ENCODE assay signal across 8 cellular contexts in genomic region chr5:154447074-154447725, GRCh38. TPM values are rescaled to one million over a fixed set of nuclear protein-coding genes. Genes with fewer than 3 reads are reported as not detected.
A peak's percentile ranks its signal among the peaks of the same experiment; 100 is the strongest.
DNase-seq lines count a peak whose midpoint lies in the region; ATAC-seq and TF ChIP-seq lines count a peak whose summit lies in the region.

No MANE protein-coding gene starts in this region.

- H3K27ac Mint-ChIP-seq in activated CD4-positive, alpha-beta T cell treated with anti-CD3 and anti-CD28 coated beads for 36 hours = peak overlapping the region; percentile 66
- H3K27ac Mint-ChIP-seq in activated T-helper 1 cell treated with anti-CD3 and anti-CD28 coated beads, Interleukin-12 subunit alpha, Interleukin-12 subunit beta, Interleukin-2, Interleukin-4 antibody, amounts not matched to agents 30 ng/mL and 10 ng/mL and 1 ng/mL, durations not matched to agents 14 hours and 24 hours and 36 hours = peak overlapping the region; percentile 60

- peaks cover 43% of the 10 kb centered on the region for H3K4me1 Mint-ChIP-seq in activated CD4-positive, alpha-beta T cell treated with anti-CD3 and anti-CD28 coated beads for 36 hours
- peaks cover 55% of the 10 kb centered on the region for H3K4me1 Mint-ChIP-seq in activated T-helper 1 cell treated with anti-CD3 and anti-CD28 coated beads, Interleukin-12 subunit alpha, Interleukin-12 subunit beta, Interleukin-2, Interleukin-4 antibody, amounts not matched to agents 30 ng/mL and 10 ng/mL and 1 ng/mL, durations not matched to agents 14 hours and 24 hours and 36 hours (ENCODE audit: low read depth)

- H3K4me1 ChIP-seq in suprapubic skin = peaks cover 44% of the 10 kb centered on the region

- peaks cover 12% of the 10 kb centered on the region for H3K36me3 ChIP-seq in suprapubic skin

- CTCF ChIA-PET in activated CD4-positive, alpha-beta T cell treated with anti-CD3 and anti-CD28 coated beads for 36 hours (lab: Charles Lee) = interaction anchor here (0.6 to 1.6 kb wide), 5 partner anchors 11 to 200 kb away, joined by 3 to 5 read pairs (median 4); no protein-coding TSS in a partner anchor

- H3K27ac ChIP-seq in suprapubic skin = no peak overlapping the region

- H3K27me3 ChIP-seq in suprapubic skin = no peaks in the 10 kb centered on the region

- POLR2A ChIA-PET in activated CD4-positive, alpha-beta T cell treated with anti-CD3 and anti-CD28 coated beads for 36 hours (lab: Charles Lee) = no interaction called here

- H3K27me3 Mint-ChIP-seq in activated CD4-positive, alpha-beta T cell treated with anti-CD3 and anti-CD28 coated beads for 36 hours = no peaks in the 10 kb centered on the region
- no peaks in the 10 kb centered on the region for H3K27me3 Mint-ChIP-seq in activated T-helper 1 cell treated with anti-CD3 and anti-CD28 coated beads, Interleukin-12 subunit alpha, Interleukin-12 subunit beta, Interleukin-2, Interleukin-4 antibody, amounts not matched to agents 30 ng/mL and 10 ng/mL and 1 ng/mL, durations not matched to agents 14 hours and 24 hours and 36 hours (ENCODE audit: insufficient read depth)

- 2% methylated on average over 10 of the region's 10 CpGs for WGBS in suprapubic skin

- peak overlapping the region; percentile 74 for H3K4me3 ChIP-seq in suprapubic skin

- no peaks in the 10 kb centered on the region for H3K9me3 Mint-ChIP-seq in activated CD4-positive, alpha-beta T cell treated with anti-CD3 and anti-CD28 coated beads for 36 hours (ENCODE audit: low read depth)
- H3K9me3 Mint-ChIP-seq in activated T-helper 1 cell treated with anti-CD3 and anti-CD28 coated beads, Interleukin-12 subunit alpha, Interleukin-12 subunit beta, Interleukin-2, Interleukin-4 antibody, amounts not matched to agents 30 ng/mL and 10 ng/mL and 1 ng/mL, durations not matched to agents 14 hours and 24 hours and 36 hours = no peaks in the 10 kb centered on the region

- intact Hi-C loops in activated CD4-positive, alpha-beta T cell treated with anti-CD3 and anti-CD28 coated beads for 36 hours (cut with DNase I, micrococcal nuclease) = loop anchor here in 1 of 2 experiments (5.0 kb wide), 3 partner anchors 250 to 410 kb away; partner anchors contain the start of genes CNOT8 and LARP1
- intact Hi-C loops in activated T-helper 1 cell treated with anti-CD3 and anti-CD28 coated beads, Interleukin-12 subunit alpha, Interleukin-12 subunit beta, Interleukin-2, Interleukin-4 antibody, amounts not matched to agents 30 ng/mL and 10 ng/mL and 1 ng/mL, durations not matched to agents 14 hours and 24 hours and 36 hours (cut with micrococcal nuclease) = loop anchor here (10.0 kb wide), 1 partner anchor 172 kb away; no protein-coding TSS in a partner anchor

- peaks cover 27% of the 10 kb centered on the region for H3K36me3 Mint-ChIP-seq in activated CD4-positive, alpha-beta T cell treated with anti-CD3 and anti-CD28 coated beads for 36 hours (ENCODE audit: low read depth)
- peaks cover 28% of the 10 kb centered on the region for H3K36me3 Mint-ChIP-seq in activated T-helper 1 cell treated with anti-CD3 and anti-CD28 coated beads, Interleukin-12 subunit alpha, Interleukin-12 subunit beta, Interleukin-2, Interleukin-4 antibody, amounts not matched to agents 30 ng/mL and 10 ng/mL and 1 ng/mL, durations not matched to agents 14 hours and 24 hours and 36 hours (ENCODE audit: low read depth)

- H3K4me3 Mint-ChIP-seq in activated CD4-positive, alpha-beta T cell treated with anti-CD3 and anti-CD28 coated beads for 36 hours = peak overlapping the region; percentile 87
- peak overlapping the region; percentile 86 for H3K4me3 Mint-ChIP-seq in activated T-helper 1 cell treated with anti-CD3 and anti-CD28 coated beads, Interleukin-12 subunit alpha, Interleukin-12 subunit beta, Interleukin-2, Interleukin-4 antibody, amounts not matched to agents 30 ng/mL and 10 ng/mL and 1 ng/mL, durations not matched to agents 14 hours and 24 hours and 36 hours

- TF ChIP-seq CTCF in suprapubic skin (IDR thresholded peaks at IDR 0.05) = no peak

- TF ChIP-seq EP300 in suprapubic skin (IDR thresholded peaks at IDR 0.05) = no peak

- H3K9me3 ChIP-seq in suprapubic skin = no peaks in the 10 kb centered on the region

- DNase-seq in activated CD4-positive, alpha-beta T cell treated with anti-CD3 and anti-CD28 coated beads for 36 hours = no peak
- DNase-seq in activated CD4-positive, alpha-beta T cell treated with anti-CD3 and anti-CD28 coated beads, Interleukin-2, amount 50 U/mL, for 4 hours = no peak
- DNase-seq in activated T-helper 1 cell treated with anti-CD3 and anti-CD28 coated beads, Interleukin-12 subunit alpha, Interleukin-12 subunit beta, Interleukin-2, Interleukin-4 antibody, amounts not matched to agents 30 ng/mL and 10 ng/mL and 1 ng/mL, durations not matched to agents 14 hours and 24 hours and 36 hours (ENCODE audit: low spot score) = no peak
- peak; percentile 58 for DNase-seq in iPS-NIHi7 (ENCODE audit: extremely low spot score)
- DNase-seq in suprapubic skin (ENCODE audit: low spot score in 2 of 2) = no peak
- DNase-seq in NCI-H510A (lab: John Stamatoyannopoulos, UW) = no peak
- DNase-seq in NCI-H524 treated with DMSO at 0.1 percent for 48 hours (lab: John Stamatoyannopoulos, UW) = no peak

- no peak for TF ChIP-seq POLR2A in suprapubic skin (IDR thresholded peaks at IDR 0.05)

- ATAC-seq in activated CD4-positive, alpha-beta T cell treated with anti-CD3 and anti-CD28 coated beads for 36 hours = no peak
- ATAC-seq in HG03469 (IDR thresholded peaks at IDR 0.05; ENCODE audit: unreplicated experiment) = no peak

RNA-seq across cellular contexts. Expression of gene SAP30L, which starts 1.4 kb away (rescaled TPM):
- total RNA-seq in activated CD4-positive, alpha-beta T cell treated with anti-CD3 and anti-CD28 coated beads for 36 hours = 10 to 100 TPM; 22.1 to 24.5 TPM
- total RNA-seq in activated T-helper 1 cell treated with anti-CD3 and anti-CD28 coated beads, Interleukin-12 subunit alpha, Interleukin-12 subunit beta, Interleukin-2, Interleukin-4 antibody, amounts not matched to agents 30 ng/mL and 10 ng/mL and 1 ng/mL, durations not matched to agents 14 hours and 24 hours and 36 hours = 37.5 and 44.4 TPM in 2 replicates
- total RNA-seq in suprapubic skin = 10 to 100 TPM; 16.1 to 66.6 (median 36.2) TPM

RNA-seq across cellular contexts. Expression of gene HAND1, which starts 30.8 kb away (rescaled TPM):
- total RNA-seq in activated CD4-positive, alpha-beta T cell treated with anti-CD3 and anti-CD28 coated beads for 36 hours = not detected
- not detected in 2 replicates for total RNA-seq in activated T-helper 1 cell treated with anti-CD3 and anti-CD28 coated beads, Interleukin-12 subunit alpha, Interleukin-12 subunit beta, Interleukin-2, Interleukin-4 antibody, amounts not matched to agents 30 ng/mL and 10 ng/mL and 1 ng/mL, durations not matched to agents 14 hours and 24 hours and 36 hours
- not detected for total RNA-seq in suprapubic skin
